In genomic region chr22:26004477-26004876, GRCh38 we compare ENCODE assay signal across 11 cellular contexts.
"Had no signal": no experiment of that assay in that cellular context is flagged by ENCODE, and none has a peak within 500 bp of the region (broad histone marks: within the 10 kb centered on the region; RNA-seq: fewer than 3 reads in every experiment).

No MANE protein-coding gene starts in this region.

- H3K9me3 ChIP-seq: HAP-1 had no signal

- H3K4me3 ChIP-seq: GM23248, GM23338, HAP-1 had no signal

- H3K4me1 ChIP-seq: HAP-1 had no signal

- ATAC-seq: GM23338, HCT116 had no signal

- DNase-seq: GM23248, GOT3, H7, H9, HCEC 1CT, HFFc6 had no signal

- H3K27ac ChIP-seq: GM23248 had no signal

- FAIRE-seq: H1, H54 had no signal

- H3K36me3 ChIP-seq: HAP-1 had no signal
